Comparison of ENCODE assay signal across 31 cellular contexts in the genomic region with DNA sequence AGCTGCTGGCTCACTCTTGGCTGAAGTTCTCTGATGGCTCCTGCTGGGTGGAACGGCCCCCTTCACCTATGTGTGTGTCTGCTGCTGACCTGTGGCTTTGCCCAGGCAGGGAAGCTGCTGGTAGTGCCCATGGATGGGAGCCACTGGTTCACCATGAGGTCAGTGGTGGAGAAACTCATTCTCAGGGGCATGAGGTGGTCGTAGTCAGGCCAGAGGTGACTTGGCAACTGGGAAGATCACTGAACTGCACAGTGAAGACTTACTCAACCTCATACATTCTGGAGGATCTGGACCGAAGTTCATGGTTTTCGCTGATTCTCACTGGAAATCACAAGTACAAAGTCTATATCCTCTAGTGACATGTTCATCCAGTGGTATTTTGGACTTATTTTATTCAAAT. TPM values are rescaled to one million over a fixed set of nuclear protein-coding genes. Genes with fewer than 3 reads are reported as not detected.
"Had no signal": no experiment of that assay in that cellular context is flagged by ENCODE, and none has a peak within 500 bp of the region (broad histone marks: within the 10 kb centered on the region; RNA-seq: fewer than 3 reads in every experiment).

No MANE protein-coding gene starts in this region.

- FAIRE-seq: colon, endothelial cell of umbilical vein, islet of Langerhans, keratinocyte had no signal

- ATAC-seq: esophagus mucosa, gastrocnemius medialis, heart right ventricle, left cardiac atrium, lower lobe of right lung, mucosa of descending colon had no signal

- H3K36me3 ChIP-seq: esophagus squamous epithelium, gastrocnemius medialis, heart right ventricle, left ventricle myocardium inferior, lower lobe of right lung had no signal

- H3K27ac ChIP-seq: coronary artery, dorsolateral prefrontal cortex, esophagus squamous epithelium, gastrocnemius medialis, heart right ventricle, left ventricle myocardium inferior, lower lobe of right lung had no signal

- DNase-seq: dermis blood vessel endothelial cell; dorsolateral prefrontal cortex; effector CD4-positive, alpha-beta T cell; effector memory CD4-positive, alpha-beta T cell; erythroblast; esophagus squamous epithelium; foreskin fibroblast; foreskin melanocyte; gastrocnemius medialis; glutamatergic neuron; head of caudate nucleus; heart right ventricle; hippocampal formation; kidney glomerular epithelial cell; left cardiac atrium; left ventricle myocardium inferior; lower lobe of right lung; mesenchymal stem cell; mucosa of descending colon had no signal

- H3K27me3 ChIP-seq: gastrocnemius medialis had no signal

- H3K9me3 ChIP-seq: gastrocnemius medialis, heart right ventricle, left ventricle myocardium inferior, lower lobe of right lung, mucosa of descending colon had no signal

- H3K4me3 ChIP-seq: coronary artery, dorsolateral prefrontal cortex, esophagus squamous epithelium, gastrocnemius medialis, heart right ventricle, left ventricle myocardium inferior, lower lobe of right lung, mucosa of descending colon had no signal

- H3K4me1 ChIP-seq: esophagus squamous epithelium, gastrocnemius medialis, heart right ventricle, left ventricle myocardium inferior, lower lobe of right lung had no signal

RNA-seq across cellular contexts. Expression of a gene that starts 13.9 kb away (rescaled TPM):
- total RNA-seq: cerebellum, dermis blood vessel endothelial cell, dorsolateral prefrontal cortex, endothelial cell of umbilical vein, gastrocnemius medialis, glomerular endothelial cell, left cardiac atrium, left ventricle myocardium inferior, lower leg skin, lower lobe of right lung, lung microvascular endothelial cell, mesenteric fat pad, mesothelial cell of epicardium had no signal
- polyA plus RNA-seq: endothelial cell of umbilical vein, heart right ventricle had no signal

RNA-seq across cellular contexts. Expression of a gene that starts 32.7 kb away (rescaled TPM):
- total RNA-seq: cerebellum, dermis blood vessel endothelial cell, dorsolateral prefrontal cortex, endothelial cell of umbilical vein, glomerular endothelial cell, heart right ventricle, left cardiac atrium, left ventricle myocardium inferior, lower lobe of right lung, lung microvascular endothelial cell, mesenteric fat pad, mesothelial cell of epicardium had no signal
- polyA plus RNA-seq: endothelial cell of umbilical vein, heart right ventricle had no signal
